ENCODE assay signal across 8 cellular contexts in the genomic region with DNA sequence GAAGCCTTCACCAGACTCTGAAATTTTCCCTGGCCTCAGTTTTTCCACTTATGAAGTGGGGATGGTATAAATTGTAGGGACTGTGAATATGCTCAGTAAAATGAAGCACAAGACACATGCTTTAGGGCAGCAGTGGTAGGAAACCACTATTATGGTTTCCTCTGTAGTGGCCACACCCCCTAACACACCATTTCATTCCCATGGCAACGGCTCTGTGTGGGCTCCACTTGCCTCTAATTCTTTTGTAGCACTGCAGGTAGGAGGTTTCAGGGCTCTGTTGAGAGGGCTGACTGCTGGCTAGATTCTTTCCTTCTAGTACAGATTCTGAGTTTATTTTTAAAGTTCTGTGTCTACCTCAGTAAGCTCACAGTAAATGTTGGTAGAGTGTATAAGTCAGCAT. TPM values are rescaled to one million over a fixed set of nuclear protein-coding genes. Genes with fewer than 3 reads are reported as not detected.
A peak's percentile ranks its signal among the peaks of the same experiment; 100 is the strongest.
DNase-seq lines count a peak whose midpoint lies in the region; ATAC-seq and TF ChIP-seq lines count a peak whose summit lies in the region.

No MANE protein-coding gene starts in this region.

- H3K27ac Mint-ChIP-seq in activated naive CD8-positive, alpha-beta T cell treated with anti-CD3 and anti-CD28 coated beads, Interleukin-2, amount 10 ng/mL, durations not matched to agents 7 days and 5 days = peak overlapping the region; percentile 85
- peak overlapping the region; percentile 76 to 96 for H3K27ac Mint-ChIP-seq in stimulated activated naive CD8-positive, alpha-beta T cell treated with anti-CD3 and anti-CD28 coated beads, Interleukin-15, amount 100 ng/mL, for 72 hours
- H3K27ac Mint-ChIP-seq in osteocyte (ENCODE audit: unreplicated experiment) = no peak overlapping the region

- H3K27ac ChIP-seq in thyroid gland (no peak overlapping the region), smooth muscle cell (ENCODE audit: low read depth) (no peak overlapping the region)

- no peaks in the 10 kb centered on the region for H3F3A ChIP-seq in smooth muscle cell (ENCODE audit: low read depth)

- H4K20me1 ChIP-seq in smooth muscle cell (ENCODE audit: low read depth) = no peaks in the 10 kb centered on the region

- H3K4me1 Mint-ChIP-seq in activated naive CD8-positive, alpha-beta T cell treated with anti-CD3 and anti-CD28 coated beads, Interleukin-2, amount 10 ng/mL, durations not matched to agents 7 days and 5 days = peaks cover 22% of the 10 kb centered on the region
- peaks cover 18% of the 10 kb centered on the region for H3K4me1 Mint-ChIP-seq in stimulated activated naive CD8-positive, alpha-beta T cell treated with anti-CD3 and anti-CD28 coated beads, Interleukin-15, amount 100 ng/mL, for 72 hours
- peaks cover 9% of the 10 kb centered on the region for H3K4me1 Mint-ChIP-seq in osteocyte (ENCODE audit: unreplicated experiment)

- POLR2A ChIA-PET in activated naive CD8-positive, alpha-beta T cell treated with anti-CD3 and anti-CD28 coated beads, Interleukin-2, amount 10 ng/mL, durations not matched to agents 7 days and 5 days (lab: Charles Lee) = no interaction called here

- H3K27me3 ChIP-seq in thyroid gland (no peaks in the 10 kb centered on the region), smooth muscle cell (ENCODE audit: low read depth) (no peaks in the 10 kb centered on the region)

- H3K36me3 Mint-ChIP-seq in activated naive CD8-positive, alpha-beta T cell treated with anti-CD3 and anti-CD28 coated beads, Interleukin-2, amount 10 ng/mL, durations not matched to agents 7 days and 5 days = peaks cover 2% of the 10 kb centered on the region
- no peaks in the 10 kb centered on the region for H3K36me3 Mint-ChIP-seq in osteocyte (ENCODE audit: unreplicated experiment)

- H3K4me1 ChIP-seq in thyroid gland (peaks cover 0 to 6% of the 10 kb centered on the region in 2 donors), smooth muscle cell (ENCODE audit: low read depth) (peaks cover 3% of the 10 kb centered on the region)

- no peak overlapping the region for H3K4me3 ChIP-seq in thyroid gland (replicated peaks in 1 of 3)
- no peak overlapping the region for H3K4me3 ChIP-seq in smooth muscle cell

- WGBS in thyroid gland, 2 donors = 42 to 50% methylated on average over 1 of the region's 1 CpG
- WGBS in smooth muscle cell (ENCODE audit: low lambda C conversion rate) = 72% methylated on average over 1 of the region's 1 CpG

- TF ChIP-seq POLR2A in thyroid gland (IDR thresholded peaks at IDR 0.05) = no peak

- TF ChIP-seq CTCF in thyroid gland (IDR thresholded peaks at IDR 0.05) = no peak
- no peak for TF ChIP-seq CTCF in osteocyte (IDR thresholded peaks at IDR 0.05)
- no peak for TF ChIP-seq CTCF in smooth muscle cell (IDR thresholded peaks at IDR 0.05; ENCODE audit: borderline replicate concordance, insufficient read depth, poor library complexity, severe bottlenecking)

- DNase-seq in stimulated activated CD4-positive, alpha-beta T cell treated with anti-CD3 and anti-CD28 coated beads, Interleukin-15, amount 100 ng/mL, for 24 hours = peak; percentile 41
- DNase-seq in stimulated activated CD4-positive, alpha-beta T cell treated with anti-CD3 and anti-CD28 coated beads, Interleukin-12 subunit alpha, Interleukin-12 subunit beta, amount 100 ng/mL, for 4 hours = no peak
- DNase-seq in NCI-H748 treated with DMSO at 0.1 percent for 48 hours (lab: John Stamatoyannopoulos, UW) = peak; percentile 45
- DNase-seq in activated naive CD8-positive, alpha-beta T cell treated with anti-CD3 and anti-CD28 coated beads, Interleukin-2, amount 10 ng/mL, durations not matched to agents 7 days and 5 days = peak; percentile 39
- peak; percentile 44 to 64 for DNase-seq in stimulated activated naive CD8-positive, alpha-beta T cell treated with anti-CD3 and anti-CD28 coated beads, Interleukin-15, amount 100 ng/mL, for 72 hours
- no peak for DNase-seq in thyroid gland
- no peak for DNase-seq in osteocyte (ENCODE audit: extremely low spot score, unreplicated experiment)
- DNase-seq in smooth muscle cell (lab: John Stamatoyannopoulos, UW; ENCODE audit: unreplicated experiment) = no peak

- no peaks in the 10 kb centered on the region for H3K9me3 Mint-ChIP-seq in activated naive CD8-positive, alpha-beta T cell treated with anti-CD3 and anti-CD28 coated beads, Interleukin-2, amount 10 ng/mL, durations not matched to agents 7 days and 5 days
- no peaks in the 10 kb centered on the region for H3K9me3 Mint-ChIP-seq in stimulated activated naive CD8-positive, alpha-beta T cell treated with anti-CD3 and anti-CD28 coated beads, Interleukin-15, amount 100 ng/mL, for 72 hours
- no peaks in the 10 kb centered on the region for H3K9me3 Mint-ChIP-seq in osteocyte (ENCODE audit: unreplicated experiment)

- no peaks in the 10 kb centered on the region for H3K27me3 Mint-ChIP-seq in activated naive CD8-positive, alpha-beta T cell treated with anti-CD3 and anti-CD28 coated beads, Interleukin-2, amount 10 ng/mL, durations not matched to agents 7 days and 5 days
- no peaks in the 10 kb centered on the region for H3K27me3 Mint-ChIP-seq in stimulated activated naive CD8-positive, alpha-beta T cell treated with anti-CD3 and anti-CD28 coated beads, Interleukin-15, amount 100 ng/mL, for 72 hours
- no peaks in the 10 kb centered on the region for H3K27me3 Mint-ChIP-seq in osteocyte (ENCODE audit: unreplicated experiment)

- peak overlapping the region; percentile 64 for H3K4me3 Mint-ChIP-seq in activated naive CD8-positive, alpha-beta T cell treated with anti-CD3 and anti-CD28 coated beads, Interleukin-2, amount 10 ng/mL, durations not matched to agents 7 days and 5 days
- peak overlapping the region; percentile 63 to 68 for H3K4me3 Mint-ChIP-seq in stimulated activated naive CD8-positive, alpha-beta T cell treated with anti-CD3 and anti-CD28 coated beads, Interleukin-15, amount 100 ng/mL, for 72 hours
- no peak overlapping the region for H3K4me3 Mint-ChIP-seq in osteocyte (ENCODE audit: unreplicated experiment)

- ATAC-seq in activated naive CD8-positive, alpha-beta T cell treated with anti-CD3 and anti-CD28 coated beads, Interleukin-2, amount 10 ng/mL, durations not matched to agents 7 days and 5 days (ENCODE audit: low read depth) = peak; percentile 61
- ATAC-seq in stimulated activated naive CD8-positive, alpha-beta T cell treated with anti-CD3 and anti-CD28 coated beads, Interleukin-15, amount 100 ng/mL, for 72 hours = peak; percentile 79

- H3K4me2 ChIP-seq in smooth muscle cell = no peak overlapping the region

- intact Hi-C loops in thyroid gland (cut with DNase I) = no loop called here

- H3K9me3 ChIP-seq in thyroid gland (no peaks in the 10 kb centered on the region), smooth muscle cell (replicated peaks; ENCODE audit: low read depth) (no peaks in the 10 kb centered on the region)

- H2AFZ ChIP-seq in smooth muscle cell (ENCODE audit: low read depth) = no peak overlapping the region

- H3K9ac ChIP-seq in smooth muscle cell (ENCODE audit: low read depth) = no peak overlapping the region

- no peaks in the 10 kb centered on the region for H3K36me3 ChIP-seq in thyroid gland
- H3K36me3 ChIP-seq in smooth muscle cell (ENCODE audit: low read depth) = no peaks in the 10 kb centered on the region

- peaks cover 14% of the 10 kb centered on the region for H3K79me2 ChIP-seq in smooth muscle cell (ENCODE audit: low read depth)

RNA-seq across cellular contexts. Expression of a gene that starts 3.5 kb away (rescaled TPM):
- 10 to 100 TPM; 39.1 to 43.7 TPM for total RNA-seq in activated naive CD8-positive, alpha-beta T cell treated with anti-CD3 and anti-CD28 coated beads, Interleukin-2, amount 10 ng/mL, durations not matched to agents 7 days and 5 days
- total RNA-seq in thyroid gland (10 to 100 TPM; 39.4 to 55.3 (median 49.0) TPM), osteocyte (23.9 and 27.2 TPM in 2 replicates), smooth muscle cell (31.9 and 38.1 TPM in 2 replicates)
- polyA plus RNA-seq in smooth muscle cell = 18.4 and 19.9 TPM in 2 replicates

Comparison
In these comparisons a context has a peak if more than half of its experiments do, and no peak if none do; other contexts are left out.
1. DNase-seq: peak in stimulated activated CD4-positive, alpha-beta T cell treated with anti-CD3 and anti-CD28 coated beads, Interleukin-15, amount 100 ng/mL, for 24 hours (single experiment), NCI-H748 treated with DMSO at 0.1 percent for 48 hours (single experiment), activated naive CD8-positive, alpha-beta T cell treated with anti-CD3 and anti-CD28 coated beads, Interleukin-2, amount 10 ng/mL, durations not matched to agents 7 days and 5 days (single experiment) and stimulated activated naive CD8-positive, alpha-beta T cell treated with anti-CD3 and anti-CD28 coated beads, Interleukin-15, amount 100 ng/mL, for 72 hours (2 of 2); none in stimulated activated CD4-positive, alpha-beta T cell treated with anti-CD3 and anti-CD28 coated beads, Interleukin-12 subunit alpha, Interleukin-12 subunit beta, amount 100 ng/mL, for 4 hours (single experiment), thyroid gland (0 of 2), osteocyte (single experiment) and smooth muscle cell (single experiment).